18 cellular contexts compared by ENCODE assay signal in the genomic region with DNA sequence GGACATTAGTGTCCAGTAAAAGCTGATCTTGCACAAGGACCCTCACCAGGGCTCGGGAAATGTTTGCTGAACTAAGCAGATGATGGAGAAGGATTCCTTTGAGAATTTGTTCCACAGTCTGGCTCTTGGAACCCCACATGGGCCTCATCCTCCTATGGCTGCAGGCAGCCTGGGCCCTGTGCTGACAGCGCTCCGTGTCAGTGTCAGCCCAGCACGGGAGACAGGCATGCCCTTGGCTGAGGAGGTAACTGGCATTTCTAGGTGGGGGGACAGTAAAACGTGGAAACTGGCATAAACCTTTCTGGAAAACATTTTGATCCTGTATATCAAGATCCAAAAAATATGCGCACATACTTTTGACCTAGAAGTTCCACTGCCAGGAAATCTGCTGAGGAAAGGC. TPM values are rescaled to one million over a fixed set of nuclear protein-coding genes. Genes with fewer than 3 reads are reported as not detected.
DNase-seq lines count a peak whose midpoint lies in the region; ATAC-seq and TF ChIP-seq lines count a peak whose summit lies in the region.
"Had no signal": no experiment of that assay in that cellular context is flagged by ENCODE, and none has a peak within 500 bp of the region (broad histone marks: within the 10 kb centered on the region; RNA-seq: fewer than 3 reads in every experiment).

No MANE protein-coding gene starts in this region.

- ATAC-seq in left ventricle myocardium superior = no peak
- ATAC-seq in heart left ventricle = no peak
- ATAC-seq in GM19324 (IDR thresholded peaks at IDR 0.05; ENCODE audit: low FRiP score, unreplicated experiment) = no peak
- ATAC-seq: CD8-positive, alpha-beta T cell; HCT116 had no signal

- H3K79me1 ChIP-seq in neuronal stem cell (ENCODE audit: low read depth, low read length) = peaks cover 2% of the 10 kb centered on the region

- no peak for TF ChIP-seq POLR2A in heart left ventricle (IDR thresholded peaks at IDR 0.05)

- no peak overlapping the region for H2BK15ac ChIP-seq in neuronal stem cell (ENCODE audit: low read length)

- no peak overlapping the region for H2BK5ac ChIP-seq in neuronal stem cell (ENCODE audit: low read length)

- DNase-seq in left ventricle myocardium superior = peak; percentile 5
- DNase-seq in heart left ventricle = no peak
- DNase-seq in endodermal cell = no peak
- no peak for DNase-seq in neuronal stem cell (ENCODE audit: low spot score)
- DNase-seq in NOMO-1 (lab: John Stamatoyannopoulos, UW; ENCODE audit: unreplicated experiment in 2 of 2) = no peak
- no peak for DNase-seq in GOT3 (lab: John Stamatoyannopoulos, UW)
- no peak for DNase-seq in hippocampal formation (lab: John Stamatoyannopoulos, UW)
- DNase-seq: C1 segment of cervical spinal cord; CD8-positive, alpha-beta T cell; COR-L47; DMS153; DMS79 treated with DMSO at 0.1 percent for 48 hours; EL; GDM1 had no signal

- H2BK12ac ChIP-seq in neuronal stem cell (ENCODE audit: low read length) = peak overlapping the region; percentile 53

- peaks cover 8% of the 10 kb centered on the region for H3K4me1 Mint-ChIP-seq in endodermal cell

- intact Hi-C loops in left ventricle myocardium superior (cut with micrococcal nuclease) = loop anchor here (5.0 kb wide), 1 partner anchor 41 kb away; no protein-coding TSS in a partner anchor
- intact Hi-C loops in heart left ventricle (cut with DNase I) = loop anchor here in 1 of 10 donors (5.0 kb wide), 1 partner anchor 106 kb away; no protein-coding TSS in a partner anchor

- no peak overlapping the region for H3K4me3 ChIP-seq in heart left ventricle
- H3K4me3 ChIP-seq in endodermal cell (ENCODE audit: low read length) = no peak overlapping the region
- no peak overlapping the region for H3K4me3 ChIP-seq in neuronal stem cell (ENCODE audit: low read length in 2 of 2)

- no peak overlapping the region for H3K4me2 ChIP-seq in neuronal stem cell (ENCODE audit: insufficient read depth, low read length, poor library complexity, severe bottlenecking)
- H3K4me2 ChIP-seq: KMS-11 had no signal

- no peak overlapping the region for H2BK120ac ChIP-seq in neuronal stem cell (ENCODE audit: low read depth, low read length)

- no peak overlapping the region for H3K4ac ChIP-seq in neuronal stem cell (ENCODE audit: low read length)

- no peak overlapping the region for H3K9ac ChIP-seq in endodermal cell (ENCODE audit: extremely low read depth, low read length, poor library complexity, severe bottlenecking)
- H3K9ac ChIP-seq in neuronal stem cell (ENCODE audit: low read depth, low read length, poor library complexity) = no peak overlapping the region
- H3K9ac ChIP-seq: KMS-11 had no signal

- no peak overlapping the region for H3K18ac ChIP-seq in neuronal stem cell (ENCODE audit: low read length)

- no peak overlapping the region for H2AK5ac ChIP-seq in neuronal stem cell (ENCODE audit: low read depth, low read length)

- H3K27ac Mint-ChIP-seq in endodermal cell = peak overlapping the region; percentile 61
- H3K27ac Mint-ChIP-seq: CD8-positive, alpha-beta T cell had no signal

- no peak overlapping the region for H4K8ac ChIP-seq in neuronal stem cell (ENCODE audit: low read depth, low read length)

- H3K14ac ChIP-seq in neuronal stem cell (ENCODE audit: low read length) = no peak overlapping the region

- peaks cover 5% of the 10 kb centered on the region for H3K36me3 Mint-ChIP-seq in endodermal cell (ENCODE audit: low read depth)

- no peak overlapping the region for H4K91ac ChIP-seq in neuronal stem cell (ENCODE audit: low read depth, low read length, poor library complexity)

- 70 to 83% (median 77%) methylated on average over 6 of the region's 6 CpGs for WGBS in heart left ventricle, 4 donors
- 80 to 88% methylated on average over 5 to 6 of the region's 6 CpGs for WGBS in endodermal cell (ENCODE audit: insufficient coverage in 1 of 2, insufficient read length in 1 of 2), 2 experiments
- no CpG with 5 or more reads among the region's 6 CpGs for WGBS in neuronal stem cell (ENCODE audit: extremely low coverage in 2 of 2, insufficient read length in 2 of 2, insufficient replicate concordance in 1 of 2), 2 donors

- H3K27ac ChIP-seq in heart left ventricle = no peak overlapping the region
- H3K27ac ChIP-seq in endodermal cell (ENCODE audit: low read depth, low read length) = no peak overlapping the region
- H3K27ac ChIP-seq in neuronal stem cell (replicated peaks; ENCODE audit: low read length) = no peak overlapping the region
- H3K27ac ChIP-seq: 22Rv1, KMS-11 had no signal

- TF ChIP-seq CTCF in heart left ventricle (IDR thresholded peaks at IDR 0.05) (no peak), endodermal cell (conservative IDR thresholded peaks at IDR 0.05) (no peak)

- no peaks in the 10 kb centered on the region for H3K9me3 Mint-ChIP-seq in endodermal cell
- H3K9me3 Mint-ChIP-seq: CD8-positive, alpha-beta T cell had no signal

- H3K4me1 ChIP-seq in heart left ventricle = peaks cover 0 to 34% (median 27%) of the 10 kb centered on the region in 12 donors
- no peaks in the 10 kb centered on the region for H3K4me1 ChIP-seq in endodermal cell (ENCODE audit: control insufficient read depth, insufficient read depth, low read length)
- H3K4me1 ChIP-seq in neuronal stem cell (ENCODE audit: control insufficient read depth in 2 of 2, insufficient read depth in 1 of 2, low read depth in 1 of 2, low read length in 2 of 2) = peaks cover 2 to 17% of the 10 kb centered on the region in 2 donors

- H3K23ac ChIP-seq in neuronal stem cell (ENCODE audit: low read depth, low read length, poor library complexity) = peak overlapping the region; percentile 66

- H2AFZ ChIP-seq in neuronal stem cell (ENCODE audit: low read length) = no peak overlapping the region

- no peak overlapping the region for H3K4me3 Mint-ChIP-seq in endodermal cell
- H3K4me3 Mint-ChIP-seq: CD8-positive, alpha-beta T cell had no signal

- H3K9me3 ChIP-seq in heart left ventricle (peaks cover 0 to 5% (median 0%) of the 10 kb centered on the region in 12 donors), endodermal cell (ENCODE audit: control insufficient read depth, low read length) (no peaks in the 10 kb centered on the region), neuronal stem cell (replicated peaks in 1 of 2; ENCODE audit: control insufficient read depth in 2 of 2, insufficient read depth in 1 of 2, low read depth in 1 of 2, low read length in 2 of 2) (no peaks in the 10 kb centered on the region)

- H3K27me3 Mint-ChIP-seq in endodermal cell (ENCODE audit: insufficient read depth) = no peaks in the 10 kb centered on the region

- H3K36me3 ChIP-seq in heart left ventricle (peaks cover 0 to 4% (median 0%) of the 10 kb centered on the region in 9 donors), endodermal cell (ENCODE audit: control insufficient read depth, insufficient read depth, low read length) (peaks cover 10% of the 10 kb centered on the region), neuronal stem cell (replicated peaks in 1 of 2; ENCODE audit: control insufficient read depth in 2 of 2, insufficient read depth in 2 of 2, low read length in 2 of 2) (peaks cover 5 to 6% of the 10 kb centered on the region in 2 donors)

- H3K27me3 ChIP-seq in heart left ventricle (no peaks in the 10 kb centered on the region), endodermal cell (ENCODE audit: control insufficient read depth, insufficient read depth, low read length, poor library complexity, severe bottlenecking) (no peaks in the 10 kb centered on the region), neuronal stem cell (ENCODE audit: control insufficient read depth in 3 of 3, insufficient read depth in 3 of 3, low read depth in 1 of 3, low read length in 3 of 3) (no peaks in the 10 kb centered on the region)

RNA-seq across cellular contexts. Expression of a gene that starts 10.5 kb away (rescaled TPM):
- total RNA-seq in left ventricle myocardium superior = 207 TPM
- 100 to 1,000 TPM; 143 to 409 (median 200) TPM for total RNA-seq in heart left ventricle
- 100 to 1,000 TPM; 403 to 707 TPM for polyA plus RNA-seq in heart left ventricle
- total RNA-seq in endodermal cell = 1,000 to 10,000 TPM; 1,233 to 1,450 TPM
- polyA plus RNA-seq in endodermal cell (2013, experiment 1 of 2) = 1,679 TPM
- polyA plus RNA-seq in endodermal cell (2013, experiment 2 of 2) = 1,712 TPM
- polyA plus RNA-seq in neuronal stem cell (2013, experiment 1 of 2) = 3,606 TPM
- polyA plus RNA-seq in neuronal stem cell (2013, experiment 2 of 2) = 3,678 TPM
